In genomic region chr9:7982907-7983306, GRCh38 we compare ENCODE assay signal across 14 cellular contexts.
DNase-seq lines count a peak whose midpoint lies in the region; ATAC-seq, FAIRE-seq and TF ChIP-seq lines count a peak whose summit lies in the region.
"Had no signal": no experiment of that assay in that cellular context is flagged by ENCODE, and none has a peak within 500 bp of the region (broad histone marks: within the 10 kb centered on the region; RNA-seq: fewer than 3 reads in every experiment).

No MANE protein-coding gene starts in this region.

- no peaks in the 10 kb centered on the region for H3K79me1 ChIP-seq in H1 (ENCODE audit: low read depth, low read length)

- H3K4me3 ChIP-seq in H1 (ENCODE audit: extremely low read depth in 1 of 4, insufficient read depth in 2 of 4, low read depth in 3 of 4, low read length in 4 of 4) (no peak overlapping the region), Karpas-422 (ENCODE audit: low read length) (no peak overlapping the region)

- H3K23me2 ChIP-seq in H1 (ENCODE audit: low read depth, low read length) = no peaks in the 10 kb centered on the region

- no peak for TF ChIP-seq POLR2A in H1 (IDR thresholded peaks at IDR 0.05; ENCODE audit: control extremely low read depth in 1 of 2, low read depth in 2 of 2, low read length in 2 of 2)

- no peak overlapping the region for H3K56ac ChIP-seq in H1 (replicated peaks; ENCODE audit: insufficient read length, low read depth, low read length)

- no peak overlapping the region for H3K23ac ChIP-seq in H1 (ENCODE audit: insufficient read length)

- H4K8ac ChIP-seq in H1 (ENCODE audit: extremely low read depth, insufficient read depth, low read length) = no peak overlapping the region

- no peak overlapping the region for H2BK5ac ChIP-seq in H1 (ENCODE audit: low read depth, low read length)

- peaks cover 0 to 2% (median under 1%) of the 10 kb centered on the region in 4 experiments; a peak in 3 of 7 replicates for H3K4me1 ChIP-seq in H1 (replicated peaks in 1 of 4; ENCODE audit: control insufficient read depth in 3 of 4, insufficient read depth in 4 of 4, low read length in 3 of 4)
- H3K4me1 ChIP-seq in Karpas-422 (ENCODE audit: low read length) = peaks cover 11% of the 10 kb centered on the region
- H3K4me1 ChIP-seq: parathyroid adenoma had no signal

- CTCF ChIA-PET in T-cell (lab: Charles Lee) = interaction anchor here in 1 of 2 donors (1.1 kb wide), 1 partner anchor 54 kb away, joined by 3 read pairs; no protein-coding TSS in a partner anchor
- CTCF ChIA-PET in H1 (lab: Charles Lee; ENCODE audit: partially characterized antibody) = interaction anchor here (0.6 kb wide), 1 partner anchor 137 kb away, joined by 3 read pairs; no protein-coding TSS in a partner anchor

- H4K20me1 ChIP-seq in H1 (replicated peaks in 1 of 2; ENCODE audit: control insufficient read depth in 1 of 2, insufficient read depth in 2 of 2, low read length in 2 of 2) = no peaks in the 10 kb centered on the region
- H4K20me1 ChIP-seq in Karpas-422 (ENCODE audit: insufficient read depth, low read depth, low read length) = no peaks in the 10 kb centered on the region

- no peak overlapping the region for H2BK120ac ChIP-seq in H1 (replicated peaks; ENCODE audit: low read depth, low read length)

- H3K27me3 Mint-ChIP-seq in activated T-cell treated with anti-CD3 and anti-CD28 coated beads, Interleukin-2, amount 50 U/mL, for 72 hours (ENCODE audit: low read depth) = no peaks in the 10 kb centered on the region
- H3K27me3 Mint-ChIP-seq in T-cell = no peaks in the 10 kb centered on the region
- H3K27me3 Mint-ChIP-seq: dendritic cell treated with granulocyte-macrophage colony-stimulating factor and Interleukin-4, amounts not matched to agents 40 ng/mL and 50 ng/mL, for 4 days; type B pancreatic cell had no signal

- TF ChIP-seq EP300 in H1 (IDR thresholded peaks at IDR 0.05; ENCODE audit: borderline replicate concordance in 1 of 2, low read depth in 2 of 2, low read length in 2 of 2) = no peak

- H2AFZ ChIP-seq in H1 (ENCODE audit: low read length) (0 out of 2 replicates have a peak overlapping the region, but pooled peaks have one; percentile 15), Karpas-422 (ENCODE audit: low read length) (no peak overlapping the region)
- H2AFZ ChIP-seq: parathyroid adenoma had no signal

- TF ChIP-seq RAD21 in H1 (IDR thresholded peaks at IDR 0.05 in 1 of 2, conservative IDR thresholded peaks at IDR 0.05 in 1 of 2; ENCODE audit: low read depth in 2 of 2, low read length in 2 of 2) = no peak

- H3K4me3 Mint-ChIP-seq in activated T-cell treated with anti-CD3 and anti-CD28 coated beads, Interleukin-2, amount 50 U/mL, for 72 hours = peak overlapping the region; percentile 63
- peak overlapping the region in 1 of 3 donors; percentile 61 for H3K4me3 Mint-ChIP-seq in T-cell
- H3K4me3 Mint-ChIP-seq: dendritic cell treated with granulocyte-macrophage colony-stimulating factor and Interleukin-4, amounts not matched to agents 40 ng/mL and 50 ng/mL, for 4 days; type B pancreatic cell had no signal

- H3K4ac ChIP-seq in H1 (replicated peaks; ENCODE audit: insufficient read length, low read depth, low read length) = no peak overlapping the region

- H3K18ac ChIP-seq in H1 (ENCODE audit: extremely low read depth, low read length) = no peak overlapping the region

- no peaks in the 10 kb centered on the region for H3K79me2 ChIP-seq in H1 (ENCODE audit: control insufficient read depth in 1 of 2, insufficient read depth in 2 of 2, low read length in 2 of 2)
- no peaks in the 10 kb centered on the region for H3K79me2 ChIP-seq in Karpas-422 (ENCODE audit: low read length)
- H3K79me2 ChIP-seq: parathyroid adenoma had no signal

- H3K4me1 Mint-ChIP-seq in activated T-cell treated with anti-CD3 and anti-CD28 coated beads, Interleukin-2, amount 50 U/mL, for 72 hours (ENCODE audit: low read depth) = peaks cover 42% of the 10 kb centered on the region
- peaks cover 44 to 48% (median 46%) of the 10 kb centered on the region in 3 donors for H3K4me1 Mint-ChIP-seq in T-cell

- H4K5ac ChIP-seq in H1 (ENCODE audit: insufficient read length, low read depth, low read length) = no peak overlapping the region

- H3K27ac ChIP-seq in H1 (ENCODE audit: low read depth, low read length) (no peak overlapping the region), temporal lobe (ENCODE audit: low read depth, low read length) (peak overlapping the region; percentile 90), Karpas-422 (ENCODE audit: low read length) (no peak overlapping the region)
- H3K27ac ChIP-seq: parathyroid adenoma had no signal

- DNase-seq in activated T-cell treated with anti-CD3 and anti-CD28 coated beads, Interleukin-2, amount 50 U/mL, for 72 hours = no peak
- no peak for DNase-seq in activated T-cell treated with anti-CD3 and anti-CD28 coated beads, Interleukin-2, amount 50 U/mL, for 48 hours
- peak in 6 of 34 experiments; percentile 2 to 18 (median 12) for DNase-seq in T-cell
- no peak for DNase-seq in H1 (ENCODE audit: low read depth in 1 of 2, low spot score in 2 of 2)
- no peak for DNase-seq in germinal center (ENCODE audit: low spot score)
- no peak for DNase-seq in Karpas-422
- no peak for DNase-seq in NCI-H345 treated with DMSO at 0.1 percent for 48 hours (lab: John Stamatoyannopoulos, UW; ENCODE audit: unreplicated experiment)
- DNase-seq: aorta, NCI-H446 had no signal

- H3K36me3 ChIP-seq in H1 (ENCODE audit: control insufficient read depth in 2 of 4, insufficient read depth in 4 of 4, low read length in 3 of 4) (no peaks in the 10 kb centered on the region), Karpas-422 (ENCODE audit: insufficient read depth, low read length) (no peaks in the 10 kb centered on the region)

- no peak for TF ChIP-seq CTCF in H1 (IDR thresholded peaks at IDR 0.05; ENCODE audit: control extremely low read depth in 1 of 3, insufficient read depth in 1 of 3, low read depth in 1 of 3, low read length in 3 of 3)

- H3K27ac Mint-ChIP-seq in activated T-cell treated with anti-CD3 and anti-CD28 coated beads, Interleukin-2, amount 50 U/mL, for 72 hours = peak overlapping the region; percentile 69
- peak overlapping the region; percentile 42 to 60 for H3K27ac Mint-ChIP-seq in T-cell
- H3K27ac Mint-ChIP-seq: dendritic cell treated with granulocyte-macrophage colony-stimulating factor and Interleukin-4, amounts not matched to agents 40 ng/mL and 50 ng/mL, for 4 days had no signal

- H3K4me2 ChIP-seq in H1 (ENCODE audit: insufficient read depth in 1 of 2, low read depth in 2 of 2, low read length in 2 of 2) (no peak overlapping the region), Karpas-422 (ENCODE audit: low read depth, low read length, poor library complexity, severe bottlenecking) (no peak overlapping the region)

- H3K9me3 Mint-ChIP-seq in activated T-cell treated with anti-CD3 and anti-CD28 coated beads, Interleukin-2, amount 50 U/mL, for 72 hours = no peaks in the 10 kb centered on the region
- H3K9me3 Mint-ChIP-seq in T-cell = no peaks in the 10 kb centered on the region
- H3K9me3 Mint-ChIP-seq: dendritic cell treated with granulocyte-macrophage colony-stimulating factor and Interleukin-4, amounts not matched to agents 40 ng/mL and 50 ng/mL, for 4 days; type B pancreatic cell had no signal

- no peak overlapping the region for H2AK5ac ChIP-seq in H1 (ENCODE audit: low read depth, low read length)

- WGBS in H1 (ENCODE audit: extremely low coverage in 1 of 2, insufficient coverage in 1 of 2, insufficient read length in 1 of 2, insufficient replicate concordance in 2 of 2, low coverage in 1 of 2, low lambda C conversion rate in 2 of 2, missing lambda C conversion rate in 1 of 2), 2 experiments = 83% methylated on average over 4 of the region's 4 CpGs; no CpG with 5 or more reads in 1 of the 2 experiments

- H3K36me3 Mint-ChIP-seq in activated T-cell treated with anti-CD3 and anti-CD28 coated beads, Interleukin-2, amount 50 U/mL, for 72 hours (ENCODE audit: insufficient read depth in 2 of 2) = peaks cover 0 to 2% of the 10 kb centered on the region in 2 donors
- H3K36me3 Mint-ChIP-seq in T-cell = no peaks in the 10 kb centered on the region
- H3K36me3 Mint-ChIP-seq: type B pancreatic cell had no signal

- no peak overlapping the region for H3K14ac ChIP-seq in H1 (ENCODE audit: insufficient read length)

- no peak overlapping the region; the same call in 1 of the 2 replicates for H2BK20ac ChIP-seq in H1 (ENCODE audit: low read length)

- H3K9me2 ChIP-seq in Karpas-422 (replicated peaks; ENCODE audit: insufficient read depth, low read length) = no peaks in the 10 kb centered on the region

- H3K9me3 ChIP-seq in H1 (ENCODE audit: insufficient read depth in 2 of 2, low read depth in 1 of 2, low read length in 1 of 2) = no peaks in the 10 kb centered on the region
- H3K9me3 ChIP-seq in Karpas-422 (ENCODE audit: low read length) = peaks cover 4% of the 10 kb centered on the region; the same call in 1 of the 2 replicates

- H2BK12ac ChIP-seq in H1 (ENCODE audit: low read depth, low read length) = no peak overlapping the region

- peak in 1 of 2 donors; percentile 50 for ATAC-seq in activated T-cell treated with anti-CD3 and anti-CD28 coated beads, Interleukin-2, amount 50 U/mL, for 72 hours (replicated peaks in 1 of 2)
- peak in 3 of 4 experiments; percentile 46 to 72 (median 60) for ATAC-seq in T-cell (replicated peaks in 1 of 4)
- ATAC-seq: Panc1 had no signal

- H3K27me3 ChIP-seq in H1 (replicated peaks in 1 of 4; ENCODE audit: control insufficient read depth in 3 of 4, extremely low read depth in 1 of 4, insufficient read depth in 3 of 4, low read length in 3 of 4) = no peaks in the 10 kb centered on the region
- H3K27me3 ChIP-seq in Karpas-422 (ENCODE audit: low read length) = no peaks in the 10 kb centered on the region

- FAIRE-seq in H1 (lab: Jason Lieb, UNC) = no peak

- H4K91ac ChIP-seq in H1 (replicated peaks; ENCODE audit: insufficient read length, low read length) = no peak overlapping the region

- POLR2A ChIA-PET in T-cell (lab: Charles Lee) (interaction anchor here in 1 of 2 donors (0.6 kb wide), 1 partner anchor 24 kb away, joined by 3 read pairs; no protein-coding TSS in a partner anchor), H1 (lab: Charles Lee; ENCODE audit: partially characterized antibody) (no interaction called here)

- H2BK15ac ChIP-seq in H1 (ENCODE audit: low read length) = no peak overlapping the region

- H3K9ac ChIP-seq in H1 (replicated peaks in 1 of 4; ENCODE audit: extremely low read depth in 1 of 4, low read depth in 3 of 4, low read length in 3 of 4) = no peak overlapping the region
- no peak overlapping the region for H3K9ac ChIP-seq in Karpas-422 (ENCODE audit: low read length)
- H3K9ac ChIP-seq: parathyroid adenoma had no signal

TF ChIP-seq in H1, 55 proteins besides CTCF, POLR2A, EP300 and RAD21 (continues in another document):
- TF ChIP-seq CHD2 (IDR thresholded peaks at IDR 0.05; ENCODE audit: low read length) (no peak), CBX5 (IDR thresholded peaks at IDR 0.05; ENCODE audit: low read depth, low read length) (no peak), SIX5 (IDR thresholded peaks at IDR 0.05; ENCODE audit: low read depth, low read length) (no peak), HDAC6 (IDR thresholded peaks at IDR 0.05; ENCODE audit: low read depth, low read length) (no peak), GABPA (IDR thresholded peaks at IDR 0.05; ENCODE audit: borderline replicate concordance, insufficient read depth, low read length) (no peak), GTF2F1 (IDR thresholded peaks at IDR 0.05; ENCODE audit: borderline replicate concordance, low read depth, low read length) (no peak), POU5F1 (IDR thresholded peaks at IDR 0.05; ENCODE audit: low read depth, low read length) (no peak)
